Comparison of ENCODE assay signal across 25 cellular contexts in genomic region chr17:49049265-49049664, GRCh38. TPM values are rescaled to one million over a fixed set of nuclear protein-coding genes. Genes with fewer than 3 reads are reported as not detected.
"Had no signal": no experiment of that assay in that cellular context is flagged by ENCODE, and none has a peak within 500 bp of the region (broad histone marks: within the 10 kb centered on the region; RNA-seq: fewer than 3 reads in every experiment).

No MANE protein-coding gene starts in this region.

- H3K9me3 ChIP-seq: colonic mucosa, esophagus squamous epithelium, neutrophil, pancreas, sigmoid colon, stomach, tibial artery had no signal

- H3K4me3 Mint-ChIP-seq: central memory CD8-positive, alpha-beta T cell; dendritic cell treated with granulocyte-macrophage colony-stimulating factor and Interleukin-4, amounts not matched to agents 40 ng/mL and 50 ng/mL, for 4 days; memory B cell; naive thymus-derived CD4-positive, alpha-beta T cell; nephron; stimulated activated effector memory CD8-positive, alpha-beta T cell treated with anti-CD3 and anti-CD28 coated beads, Interleukin-12 subunit alpha, Interleukin-12 subunit beta, amount 100 ng/mL, for 72 hours; type B pancreatic cell had no signal

- H3K4me1 ChIP-seq: colonic mucosa, esophagus squamous epithelium, pancreas, sigmoid colon, stomach, tibial artery had no signal

- H3K27ac Mint-ChIP-seq: dendritic cell treated with granulocyte-macrophage colony-stimulating factor and Interleukin-4, amounts not matched to agents 40 ng/mL and 50 ng/mL, for 4 days; memory B cell; naive thymus-derived CD4-positive, alpha-beta T cell; nephron; stimulated activated effector memory CD8-positive, alpha-beta T cell treated with anti-CD3 and anti-CD28 coated beads, Interleukin-12 subunit alpha, Interleukin-12 subunit beta, amount 100 ng/mL, for 72 hours; type B pancreatic cell had no signal

- H3K27ac ChIP-seq: colonic mucosa, esophagus squamous epithelium, neutrophil, pancreas, sigmoid colon, stomach, tibial artery had no signal

- H3K27me3 ChIP-seq: colonic mucosa, pancreas had no signal

- H3K36me3 ChIP-seq: colonic mucosa, esophagus squamous epithelium, neutrophil, pancreas, sigmoid colon, stomach, tibial artery had no signal

- DNase-seq: colonic mucosa; effector CD8-positive, alpha-beta T cell; erythroblast; esophagus squamous epithelium; foreskin melanocyte; glutamatergic neuron; hypothalamus; naive thymus-derived CD4-positive, alpha-beta T cell; pancreas; sigmoid colon; stimulated activated CD4-positive, alpha-beta T cell treated with anti-CD3 and anti-CD28 coated beads, Interleukin-2, amount 100 ng/mL, for 24 hours; stimulated activated CD4-positive, alpha-beta T cell treated with anti-CD3 and anti-CD28 coated beads, Interleukin-4, amount 100 ng/mL, for 24 hours; stimulated activated naive CD4-positive, alpha-beta T cell treated with Interleukin-2 at 50 U/mL for 16 hours; stomach; tibial artery had no signal

- H3K36me3 Mint-ChIP-seq: memory B cell; naive thymus-derived CD4-positive, alpha-beta T cell; stimulated activated effector memory CD8-positive, alpha-beta T cell treated with anti-CD3 and anti-CD28 coated beads, Interleukin-12 subunit alpha, Interleukin-12 subunit beta, amount 100 ng/mL, for 72 hours had no signal

- H3K4me3 ChIP-seq: colonic mucosa, esophagus squamous epithelium, lung, pancreas, sigmoid colon, stomach, tibial artery had no signal

- H3K9me3 Mint-ChIP-seq: central memory CD8-positive, alpha-beta T cell; dendritic cell treated with granulocyte-macrophage colony-stimulating factor and Interleukin-4, amounts not matched to agents 40 ng/mL and 50 ng/mL, for 4 days; memory B cell; naive thymus-derived CD4-positive, alpha-beta T cell; nephron; stimulated activated effector memory CD8-positive, alpha-beta T cell treated with anti-CD3 and anti-CD28 coated beads, Interleukin-12 subunit alpha, Interleukin-12 subunit beta, amount 100 ng/mL, for 72 hours; type B pancreatic cell had no signal

- H3K4me1 Mint-ChIP-seq: central memory CD8-positive, alpha-beta T cell; memory B cell; naive thymus-derived CD4-positive, alpha-beta T cell; nephron; stimulated activated effector memory CD8-positive, alpha-beta T cell treated with anti-CD3 and anti-CD28 coated beads, Interleukin-12 subunit alpha, Interleukin-12 subunit beta, amount 100 ng/mL, for 72 hours had no signal

- H3K27me3 Mint-ChIP-seq: type B pancreatic cell had no signal

RNA-seq across cellular contexts. Expression of gene IGF2BP1, which starts 52.1 kb away (rescaled TPM):
- total RNA-seq: esophagus squamous epithelium; naive thymus-derived CD4-positive, alpha-beta T cell had no signal
- polyA plus RNA-seq: keratinocyte; liver; naive thymus-derived CD4-positive, alpha-beta T cell had no signal
